7 cellular contexts compared by ENCODE assay signal in genomic region chrX:103774070-103774642, GRCh38. TPM values are rescaled to one million over a fixed set of nuclear protein-coding genes. Genes with fewer than 3 reads are reported as not detected.
DNase-seq lines count a peak whose midpoint lies in the region; ATAC-seq, FAIRE-seq and TF ChIP-seq lines count a peak whose summit lies in the region.

No MANE protein-coding gene starts in this region.

- H3K4me1 ChIP-seq in esophagus squamous epithelium, result no peaks in the 10 kb centered on the region
- no peaks in the 10 kb centered on the region for H3K4me1 ChIP-seq in stomach

- no peaks in the 10 kb centered on the region for H3K27me3 ChIP-seq in esophagus squamous epithelium
- H3K27me3 ChIP-seq in stomach, result peaks cover 0 to 12% (median 4%) of the 10 kb centered on the region in 3 donors

- H3K27ac ChIP-seq in esophagus squamous epithelium (no peak overlapping the region), stomach (no peak overlapping the region)

- no peak for ATAC-seq in HG02623 (IDR thresholded peaks at IDR 0.05; ENCODE audit: unreplicated experiment)

- H3K9me3 ChIP-seq in esophagus squamous epithelium (no peaks in the 10 kb centered on the region), stomach (no peaks in the 10 kb centered on the region)

- peak; percentile 32 for DNase-seq in H54 (ENCODE audit: insufficient read length, low spot score)
- peak; percentile 6 for DNase-seq in NCI-H526 treated with DMSO at 0.1 percent for 48 hours (lab: John Stamatoyannopoulos, UW)
- DNase-seq in esophagus squamous epithelium (lab: John Stamatoyannopoulos, UW), result no peak
- DNase-seq in retina, result peak; percentile 38
- no peak for DNase-seq in stomach
- DNase-seq in stimulated activated CD4-positive, alpha-beta T cell treated with anti-CD3 and anti-CD28 coated beads, Interleukin-2, amount 100 ng/mL, for 48 hours, result no peak

- 54 to 71% methylated on average over 4 to 6 of the region's 6 CpGs for WGBS in esophagus squamous epithelium, 2 donors
- WGBS in stomach, 5 donors, result 66 to 78% (median 74%) methylated on average over 6 of the region's 6 CpGs

- H3K4me3 ChIP-seq in esophagus squamous epithelium (no peak overlapping the region), stomach (no peak overlapping the region)

- H3K36me3 ChIP-seq in esophagus squamous epithelium (no peaks in the 10 kb centered on the region), stomach (no peaks in the 10 kb centered on the region)

- peak; percentile 62 for FAIRE-seq in H54 (lab: Jason Lieb, UNC)

- no peak for TF ChIP-seq EP300 in stomach (IDR thresholded peaks at IDR 0.05)

- intact Hi-C loops in esophagus squamous epithelium (cut with DNase I) (loop anchor here (10.0 kb wide), 1 partner anchor 79 kb away; no protein-coding TSS in a partner anchor), stomach (cut with DNase I; ENCODE audit: low total_unique reads) (no loop called here)

- TF ChIP-seq POLR2A in H54 (IDR thresholded peaks at IDR 0.05; ENCODE audit: low read depth, low read length), result no peak
- TF ChIP-seq POLR2A in esophagus squamous epithelium (IDR thresholded peaks at IDR 0.05), result no peak
- no peak for TF ChIP-seq POLR2A in stomach (IDR thresholded peaks at IDR 0.05)

- peak in 4 of 6 experiments; percentile 26 to 48 (median 34) for TF ChIP-seq CTCF in esophagus squamous epithelium (IDR thresholded peaks at IDR 0.05)
- TF ChIP-seq CTCF in stomach (IDR thresholded peaks at IDR 0.05), result peak in 3 of 7 experiments; percentile 11 to 32 (median 28)

RNA-seq across cellular contexts. Expression of gene PLP1, which starts 2.5 kb away (rescaled TPM):
- 1 to 10 TPM in 2 of 4 donors, under 1 TPM in 2; 0.19 to 6.2 (median 3.1) TPM for total RNA-seq in esophagus squamous epithelium
- total RNA-seq in stomach, result 10 to 100 TPM in 3 of 5 donors, 1 to 10 TPM in 2; 2.2 to 36.9 (median 10.3) TPM
- 1 to 10 TPM; 2.2 to 6.5 (median 6.0) TPM for polyA plus RNA-seq in stomach

RNA-seq across cellular contexts. Expression of gene RAB9B, which starts 57.9 kb away (rescaled TPM):
- total RNA-seq in esophagus squamous epithelium (1 to 10 TPM in 1 of 4 donors, under 1 TPM in 2, not detected in 1; 0.23 to 3.8 (median 0.35) TPM), stomach (10 to 100 TPM in 1 of 5 donors, 1 to 10 TPM in 3, not detected in 1; 1.2 to 11.0 (median 4.0) TPM)
- 1 to 10 TPM in 2 of 3 donors, under 1 TPM in 1; 0.76 to 2.3 (median 1.4) TPM for polyA plus RNA-seq in stomach

Comparison
In these comparisons a context has a peak if more than half of its experiments do, and no peak if none do; other contexts are left out.
1. DNase-seq: peak in H54 (single experiment), NCI-H526 treated with DMSO at 0.1 percent for 48 hours (single experiment) and retina (single experiment); none in esophagus squamous epithelium (single experiment), stomach (single experiment) and stimulated activated CD4-positive, alpha-beta T cell treated with anti-CD3 and anti-CD28 coated beads, Interleukin-2, amount 100 ng/mL, for 48 hours (0 of 2).